In the genomic region with DNA sequence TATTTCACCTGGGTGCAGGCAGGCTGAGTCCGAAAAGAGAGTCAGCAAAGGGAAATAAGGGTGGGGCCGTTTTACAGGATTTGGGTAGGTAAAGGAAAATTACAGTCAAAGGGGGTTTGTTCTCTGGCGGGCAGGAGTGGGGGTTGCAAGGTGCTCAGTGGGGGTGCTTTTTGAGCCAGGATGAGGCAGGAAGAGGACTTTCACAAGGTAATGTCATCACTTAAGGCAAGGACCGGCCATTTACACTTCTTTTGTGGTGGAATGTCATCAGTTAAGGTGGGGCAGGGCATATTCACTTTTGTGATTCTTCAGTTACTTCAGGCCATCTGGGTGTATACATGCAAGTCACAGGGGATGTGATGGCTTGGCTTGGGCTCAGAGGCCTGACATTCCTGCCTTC, we compare ENCODE assay signal across 12 cellular contexts. TPM values are rescaled to one million over a fixed set of nuclear protein-coding genes. Genes with fewer than 3 reads are reported as not detected.
"Had no signal": no experiment of that assay in that cellular context is flagged by ENCODE, and none has a peak within 500 bp of the region (broad histone marks: within the 10 kb centered on the region; RNA-seq: fewer than 3 reads in every experiment).

No MANE protein-coding gene starts in this region.

RNA-seq across cellular contexts. Expression of a gene that starts 32.2 kb away (rescaled TPM):
- total RNA-seq: activated CD4-positive, alpha-beta memory T cell treated with anti-CD3 and anti-CD28 coated beads, Interleukin-2, amount 10 ng/mL, durations not matched to agents 7 days and 5 days; activated CD4-positive, alpha-beta T cell treated with anti-CD3 and anti-CD28 coated beads for 36 hours; activated CD4-positive, alpha-beta T cell treated with anti-CD3 and anti-CD28 coated beads, Interleukin-2, amount 10 ng/mL, durations not matched to agents 7 days and 5 days; activated CD8-positive, alpha-beta memory T cell treated with anti-CD3 and anti-CD28 coated beads, Interleukin-2, amount 10 ng/mL, durations not matched to agents 7 days and 5 days; activated CD8-positive, alpha-beta T cell treated with anti-CD3 and anti-CD28 coated beads, Interleukin-2, amount 10 ng/mL, durations not matched to agents 7 days and 5 days; activated naive CD8-positive, alpha-beta T cell treated with anti-CD3 and anti-CD28 coated beads, Interleukin-2, amount 10 ng/mL, durations not matched to agents 7 days and 5 days; activated T-helper 2 cell treated with anti-CD3 and anti-CD28 coated beads, Interferon-gamma antibody, Interleukin-2, Interleukin-4, amounts not matched to agents 10 μg/mL and 5 μg/mL and 100 μg/mL, durations not matched to agents 14 hours and 24 hours and 36 hours; ascending aorta; bronchial epithelial cell; chondrocyte had no signal
- polyA plus RNA-seq: adipose tissue, cardiac muscle cell had no signal
